Comparison of ENCODE assay signal across 8 cellular contexts in the genomic region with DNA sequence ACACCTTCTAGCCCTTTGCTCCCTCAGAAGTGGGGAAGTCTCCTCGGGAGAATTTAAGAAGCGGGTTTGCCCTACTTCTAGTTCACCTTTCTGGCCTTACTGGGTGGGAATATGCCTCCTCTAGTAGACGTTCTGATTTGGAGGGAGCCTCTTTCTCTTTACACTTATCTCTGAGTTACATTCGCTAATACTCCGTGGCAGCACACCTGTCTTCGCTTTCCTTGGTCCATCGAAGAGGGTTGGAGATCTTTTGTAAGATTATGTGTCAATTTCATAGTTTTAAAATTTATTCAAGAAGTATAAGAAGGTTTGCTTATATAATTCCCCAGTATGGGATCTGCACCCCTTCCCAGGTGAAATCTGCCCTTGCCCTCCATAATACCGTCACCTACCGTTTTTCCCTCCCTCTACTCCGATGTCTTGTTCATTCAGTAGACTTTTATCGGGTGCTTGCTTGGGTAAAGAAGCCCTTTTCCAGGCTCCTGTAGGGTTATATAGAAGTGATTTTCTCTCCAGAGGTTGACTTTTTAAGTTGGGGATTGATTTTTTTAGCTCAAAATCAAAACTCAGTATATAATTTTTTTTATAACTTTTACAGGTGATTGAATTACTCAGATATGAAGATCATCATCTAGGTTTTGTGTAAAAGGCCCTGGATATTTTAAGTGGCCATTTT. TPM values are rescaled to one million over a fixed set of nuclear protein-coding genes. Genes with fewer than 3 reads are reported as not detected.
A peak's percentile ranks its signal among the peaks of the same experiment; 100 is the strongest.
DNase-seq lines count a peak whose midpoint lies in the region; ATAC-seq, FAIRE-seq and TF ChIP-seq lines count a peak whose summit lies in the region.

No MANE protein-coding gene starts in this region.

- TF ChIP-seq CTCF in hepatocyte (IDR thresholded peaks at IDR 0.05; ENCODE audit: poor library complexity), result no peak

- no peak for ATAC-seq in HG03025 (IDR thresholded peaks at IDR 0.05; ENCODE audit: low FRiP score, unreplicated experiment)

- H3K27ac ChIP-seq in hepatocyte (peak overlapping the region; percentile 99), small intestine (ENCODE audit: low read depth in 1 of 2, low read length in 1 of 2) (peak overlapping the region; percentile 99 to 100)

- 1% methylated on average over 11 of the region's 11 CpGs for WGBS in hepatocyte (ENCODE audit: low lambda C conversion rate, missing lambda C conversion rate)
- 1% methylated on average over 11 of the region's 11 CpGs for WGBS in small intestine, 3 donors

- peaks cover 48% of the 10 kb centered on the region for H3K36me3 Mint-ChIP-seq in activated naive CD4-positive, alpha-beta T cell treated with anti-CD3 and anti-CD28 coated beads for 36 hours (ENCODE audit: low read depth)
- H3K36me3 Mint-ChIP-seq in activated CD4-positive, alpha-beta memory T cell treated with anti-CD3 and anti-CD28 coated beads for 36 hours, result peaks cover 48% of the 10 kb centered on the region

- CTCF ChIA-PET in activated naive CD4-positive, alpha-beta T cell treated with anti-CD3 and anti-CD28 coated beads for 36 hours (lab: Charles Lee), result interaction anchor here (1.8 kb wide), 1 partner anchor 17 kb away, joined by 9 read pairs; no protein-coding TSS in a partner anchor
- CTCF ChIA-PET in activated CD4-positive, alpha-beta memory T cell treated with anti-CD3 and anti-CD28 coated beads for 36 hours (lab: Charles Lee), result interaction anchor here (1.1 to 2.0 kb wide), 4 partner anchors 17 to 45 kb away, joined by 3 to 5 read pairs (median 4); no protein-coding TSS in a partner anchor

- H3K27me3 Mint-ChIP-seq in activated naive CD4-positive, alpha-beta T cell treated with anti-CD3 and anti-CD28 coated beads for 36 hours (ENCODE audit: low read depth), result no peaks in the 10 kb centered on the region
- H3K27me3 Mint-ChIP-seq in activated CD4-positive, alpha-beta memory T cell treated with anti-CD3 and anti-CD28 coated beads for 36 hours, result no peaks in the 10 kb centered on the region

- DNase-seq in activated naive CD4-positive, alpha-beta T cell treated with anti-CD3 and anti-CD28 coated beads for 36 hours, result no peak
- DNase-seq in activated naive CD4-positive, alpha-beta T cell treated with Interleukin-2 at 50 U/mL for 16 hours, result no peak
- DNase-seq in activated CD4-positive, alpha-beta memory T cell treated with anti-CD3 and anti-CD28 coated beads for 36 hours, result no peak
- DNase-seq in hepatocyte (ENCODE audit: low spot score) (peak; percentile 19), small intestine (peak; percentile 45), HPDE6-E6E7 (ENCODE audit: extremely low spot score) (no peak), DMS153 treated with DMSO at 0.1 percent for 48 hours (lab: John Stamatoyannopoulos, UW; ENCODE audit: unreplicated experiment) (no peak)

- peaks cover 53% of the 10 kb centered on the region for H4K20me1 ChIP-seq in hepatocyte (ENCODE audit: insufficient read depth, poor library complexity, severe bottlenecking)

- peaks cover 8% of the 10 kb centered on the region for H3K4me1 ChIP-seq in hepatocyte (ENCODE audit: insufficient read depth)
- H3K4me1 ChIP-seq in small intestine (ENCODE audit: control insufficient read depth in 2 of 2, insufficient read depth in 1 of 2, low read depth in 1 of 2, low read length in 1 of 2), result peaks cover 3 to 6% of the 10 kb centered on the region in 2 donors

- H3K79me2 ChIP-seq in hepatocyte, result peaks cover 62% of the 10 kb centered on the region

- peaks cover 34% of the 10 kb centered on the region for H3K4me1 Mint-ChIP-seq in activated naive CD4-positive, alpha-beta T cell treated with anti-CD3 and anti-CD28 coated beads for 36 hours (ENCODE audit: low read depth)
- H3K4me1 Mint-ChIP-seq in activated CD4-positive, alpha-beta memory T cell treated with anti-CD3 and anti-CD28 coated beads for 36 hours (ENCODE audit: low read depth), result peaks cover 36% of the 10 kb centered on the region

- H3K4me3 ChIP-seq in hepatocyte (peak overlapping the region; percentile 66), small intestine (ENCODE audit: low read depth in 1 of 2, low read length in 2 of 2) (peak overlapping the region; percentile 83 to 98)

- peak overlapping the region; percentile 97 for H3K27ac Mint-ChIP-seq in activated naive CD4-positive, alpha-beta T cell treated with anti-CD3 and anti-CD28 coated beads for 36 hours
- H3K27ac Mint-ChIP-seq in activated CD4-positive, alpha-beta memory T cell treated with anti-CD3 and anti-CD28 coated beads for 36 hours, result peak overlapping the region; percentile 98

- no peaks in the 10 kb centered on the region for H3K9me2 ChIP-seq in hepatocyte (replicated peaks; ENCODE audit: insufficient read depth)

- no peaks in the 10 kb centered on the region for H3K9me3 ChIP-seq in hepatocyte (ENCODE audit: low read depth)
- H3K9me3 ChIP-seq in small intestine (ENCODE audit: control insufficient read depth, low read depth), result no peaks in the 10 kb centered on the region

- H3K4me3 Mint-ChIP-seq in activated naive CD4-positive, alpha-beta T cell treated with anti-CD3 and anti-CD28 coated beads for 36 hours, result peak overlapping the region; percentile 94
- H3K4me3 Mint-ChIP-seq in activated CD4-positive, alpha-beta memory T cell treated with anti-CD3 and anti-CD28 coated beads for 36 hours, result peak overlapping the region; percentile 86

- POLR2A ChIA-PET in activated CD4-positive, alpha-beta memory T cell treated with anti-CD3 and anti-CD28 coated beads for 36 hours (lab: Charles Lee), result interaction anchor here (0.7 to 1.6 kb wide), 4 partner anchors 17 to 846 kb away, joined by 3 to 4 read pairs (median 4); no protein-coding TSS in a partner anchor

- no peaks in the 10 kb centered on the region for H3K36me3 ChIP-seq in hepatocyte (replicated peaks; ENCODE audit: insufficient read depth, low read depth)
- peaks cover 0 to 3% of the 10 kb centered on the region in 2 donors for H3K36me3 ChIP-seq in small intestine (ENCODE audit: control insufficient read depth in 2 of 2, insufficient read depth in 2 of 2, low read length in 2 of 2)

- no peak for FAIRE-seq in small intestine (lab: Jason Lieb, UNC)

- H3K27me3 ChIP-seq in hepatocyte, result no peaks in the 10 kb centered on the region
- H3K27me3 ChIP-seq in small intestine (ENCODE audit: control insufficient read depth in 2 of 2, insufficient read depth in 2 of 2, low read length in 2 of 2), result no peaks in the 10 kb centered on the region

- no peaks in the 10 kb centered on the region for H3K9me3 Mint-ChIP-seq in activated naive CD4-positive, alpha-beta T cell treated with anti-CD3 and anti-CD28 coated beads for 36 hours
- H3K9me3 Mint-ChIP-seq in activated CD4-positive, alpha-beta memory T cell treated with anti-CD3 and anti-CD28 coated beads for 36 hours, result no peaks in the 10 kb centered on the region

- intact Hi-C loops in activated naive CD4-positive, alpha-beta T cell treated with anti-CD3 and anti-CD28 coated beads for 36 hours (cut with micrococcal nuclease), result loop anchor here (1.0 to 10.0 kb wide), 8 partner anchors 46 to 1950 kb away; partner anchors contain the start of gene PLPP1
- intact Hi-C loops in activated CD4-positive, alpha-beta memory T cell treated with anti-CD3 and anti-CD28 coated beads for 36 hours (cut with micrococcal nuclease), result loop anchor here (1.0 to 5.0 kb wide), 5 partner anchors 18 to 1862 kb away; partner anchors contain the start of gene IL6ST

- no peak overlapping the region for H2AFZ ChIP-seq in hepatocyte

- peak overlapping the region; percentile 84 for H3K4me2 ChIP-seq in hepatocyte

RNA-seq across cellular contexts. Expression of gene GPBP1, which starts 1.1 kb away (rescaled TPM):
- total RNA-seq in activated naive CD4-positive, alpha-beta T cell treated with anti-CD3 and anti-CD28 coated beads for 36 hours, result 10 to 100 TPM; 91.5 to 91.9 TPM
- total RNA-seq in activated CD4-positive, alpha-beta memory T cell treated with anti-CD3 and anti-CD28 coated beads for 36 hours, result 10 to 100 TPM; 94.1 to 98.5 TPM
- total RNA-seq in hepatocyte, result 86.1 and 95.4 TPM in 2 replicates
- polyA plus RNA-seq in hepatocyte, result 47.0 and 49.0 TPM in 2 replicates
- 10 to 100 TPM; 41.4 to 47.4 (median 43.0) TPM for polyA plus RNA-seq in small intestine

Comparison
In these comparisons a context has a peak if more than half of its experiments do, and no peak if none do; other contexts are left out.
1. DNase-seq: peak in hepatocyte (single experiment) and small intestine (single experiment); none in activated naive CD4-positive, alpha-beta T cell treated with anti-CD3 and anti-CD28 coated beads for 36 hours (single experiment), activated naive CD4-positive, alpha-beta T cell treated with Interleukin-2 at 50 U/mL for 16 hours (single experiment), activated CD4-positive, alpha-beta memory T cell treated with anti-CD3 and anti-CD28 coated beads for 36 hours (single experiment), HPDE6-E6E7 (single experiment) and DMS153 treated with DMSO at 0.1 percent for 48 hours (single experiment).